8 cellular contexts compared by ENCODE assay signal in the genomic region with DNA sequence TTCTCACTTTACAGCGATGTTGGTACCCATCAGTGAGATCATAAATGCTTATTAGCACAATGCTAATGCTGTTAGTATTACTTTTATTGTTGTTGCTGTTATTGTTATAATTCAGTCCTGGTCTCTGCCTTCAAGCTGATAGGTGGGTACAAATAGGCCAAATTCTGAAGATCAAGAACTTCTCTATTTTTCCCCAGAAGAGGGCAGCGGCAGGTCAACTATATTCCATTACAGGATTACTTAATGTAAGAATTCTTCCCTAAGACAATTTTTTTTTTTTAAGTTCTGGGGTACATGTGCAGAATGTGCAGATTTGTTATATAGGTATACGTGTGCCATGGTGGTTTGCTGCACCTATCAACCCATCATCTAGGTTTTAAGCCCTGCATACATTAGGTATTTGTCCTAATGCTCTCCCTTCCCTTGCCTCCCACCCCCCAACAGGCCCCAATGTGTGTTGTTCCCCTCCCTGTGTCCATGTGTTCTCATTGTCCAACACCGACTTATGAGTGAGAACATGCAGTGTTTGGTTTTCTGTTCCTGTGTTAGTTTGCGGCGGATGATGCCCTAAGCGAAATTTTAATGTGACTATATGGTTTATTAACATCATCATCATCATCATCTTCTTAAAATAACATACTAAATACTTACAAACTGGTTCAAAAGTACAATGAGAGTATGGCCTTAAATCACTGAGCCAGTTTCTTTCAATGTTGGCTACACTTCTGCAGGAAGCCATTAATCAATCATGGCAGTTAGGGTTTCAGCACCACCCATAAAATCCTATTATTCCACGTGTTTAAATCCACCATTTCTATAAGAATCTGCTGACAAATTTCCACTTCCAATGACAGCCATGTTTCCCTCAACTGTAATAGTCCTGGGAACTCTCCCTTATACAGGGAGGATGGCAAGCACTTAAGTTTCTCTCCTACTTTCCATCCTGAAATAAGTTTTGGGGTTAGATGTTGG. TPM values are rescaled to one million over a fixed set of nuclear protein-coding genes. Genes with fewer than 3 reads are reported as not detected.
DNase-seq lines count a peak whose midpoint lies in the region; ATAC-seq, FAIRE-seq and TF ChIP-seq lines count a peak whose summit lies in the region.

No MANE protein-coding gene starts in this region.

- no peak for FAIRE-seq in pancreas (lab: Jason Lieb, UNC)

- 75 to 76% methylated on average over 8 of the region's 8 CpGs for WGBS in pancreas, 2 donors

- intact Hi-C loops in pancreas (cut with DNase I) = loop anchor here in 2 of 3 donors (5.0 kb wide), 2 partner anchors 76 to 81 kb away; no protein-coding TSS in a partner anchor

- DNase-seq in AG08396 (ENCODE audit: low spot score) = peak; percentile 17
- DNase-seq in GDM1 (lab: John Stamatoyannopoulos, UW) = peak; percentile 17
- DNase-seq in NCI-H748 treated with DMSO at 0.1 percent for 48 hours (lab: John Stamatoyannopoulos, UW) = peak; percentile 6
- no peak for DNase-seq in coronary artery (ENCODE audit: low spot score)
- no peak for DNase-seq in pancreas
- DNase-seq in HuH-7.5 (ENCODE audit: low spot score) = no peak
- DNase-seq in effector CD4-positive, alpha-beta T cell = no peak

- no peaks in the 10 kb centered on the region for H3K27me3 ChIP-seq in pancreas

- peaks cover 0 to 21% (median 0%) of the 10 kb centered on the region in 3 donors for H3K36me3 ChIP-seq in pancreas

- H3K4me3 ChIP-seq in coronary artery (no peak overlapping the region), pancreas (no peak overlapping the region)

- no peaks in the 10 kb centered on the region for H3K4me1 ChIP-seq in pancreas

- no peak overlapping the region for H3K27ac ChIP-seq in coronary artery
- no peak overlapping the region for H3K27ac ChIP-seq in pancreas

- H3K9me3 ChIP-seq in pancreas = no peaks in the 10 kb centered on the region

- TF ChIP-seq CTCF in coronary artery (IDR thresholded peaks at IDR 0.05) (peak; percentile 17), pancreas (IDR thresholded peaks at IDR 0.05) (peak in 1 of 4 donors; percentile 28)

- peak; percentile 47 to 81 (median 70) for ATAC-seq in pancreas
- no peak for ATAC-seq in HG03520 (IDR thresholded peaks at IDR 0.05; ENCODE audit: unreplicated experiment)

RNA-seq across cellular contexts. Expression of a gene that starts 19.2 kb away (rescaled TPM):
- 1 to 10 TPM; 3.7 to 9.2 (median 6.7) TPM for total RNA-seq in pancreas
- polyA plus RNA-seq in pancreas = 10 to 100 TPM; 10.0 to 10.1 TPM

RNA-seq across cellular contexts. Expression of a gene that starts 39.3 kb away (rescaled TPM):
- 1 to 10 TPM in 2 of 6 donors, under 1 TPM in 4; 0.65 to 2.6 (median 0.80) TPM for total RNA-seq in pancreas
- polyA plus RNA-seq in pancreas = 1 to 10 TPM; 1.9 to 4.3 TPM

Comparison
In these comparisons a context has a peak if more than half of its experiments do, and no peak if none do; other contexts are left out.
1. DNase-seq: peak in AG08396 (single experiment), GDM1 (single experiment) and NCI-H748 treated with DMSO at 0.1 percent for 48 hours (single experiment); none in coronary artery (single experiment), pancreas (0 of 6), HuH-7.5 (single experiment) and effector CD4-positive, alpha-beta T cell (single experiment).